Comparison of ENCODE assay signal across 22 cellular contexts in genomic region chr6:17035994-17036393, GRCh38.
"Had no signal": no experiment of that assay in that cellular context is flagged by ENCODE, and none has a peak within 500 bp of the region (broad histone marks: within the 10 kb centered on the region; RNA-seq: fewer than 3 reads in every experiment).

No MANE protein-coding gene starts in this region.

- H3K4me3 ChIP-seq: ascending aorta had no signal

- DNase-seq: activated CD4-positive, alpha-beta T cell treated with anti-CD3 and anti-CD28 coated beads for 1 hour; activated CD4-positive, alpha-beta T cell treated with anti-CD3 and anti-CD28 coated beads, Interleukin-2, amount 10 ng/mL, durations not matched to agents 24 days and 14 days; activated CD4-positive, alpha-beta T cell treated with anti-CD3 and anti-CD28 coated beads, Interleukin-2, amount 50 U/mL, for 48 hours; activated CD8-positive, alpha-beta memory T cell treated with anti-CD3 and anti-CD28 coated beads, Interleukin-2, amount 10 ng/mL, durations not matched to agents 7 days and 5 days; activated effector memory CD4-positive, alpha-beta T cell treated with anti-CD3 and anti-CD28 coated beads, Interleukin-2, amount 50 U/mL, for 16 hours; activated naive CD4-positive, alpha-beta T cell treated with Interleukin-2 at 50 U/mL for 16 hours; activated naive CD8-positive, alpha-beta T cell treated with anti-CD3 and anti-CD28 coated beads, Interleukin-2, amount 50 U/mL, for 24 hours; activated T-cell treated with anti-CD3 and anti-CD28 coated beads, Interleukin-2, amount 50 U/mL, for 4 hours; amniotic stem cell; KG1; NCI-H1048; NCI-H146; NCI-H187 treated with DMSO at 0.1 percent for 48 hours; NCI-H2081 treated with DMSO at 0.1 percent for 48 hours; NCI-H2171; NCI-H2227 treated with DMSO at 0.1 percent for 48 hours; NCI-H446 treated with DMSO at 0.1 percent for 48 hours; NCI-H524 treated with DMSO at 0.1 percent for 48 hours; PC-3 had no signal

- H3K9me3 ChIP-seq: ascending aorta had no signal

- ATAC-seq: activated CD8-positive, alpha-beta memory T cell treated with anti-CD3 and anti-CD28 coated beads, Interleukin-2, amount 10 ng/mL, durations not matched to agents 7 days and 5 days; activated naive CD4-positive, alpha-beta T cell treated with anti-CD3 and anti-CD28 coated beads, Interleukin-2, amount 50 U/mL, for 72 hours; activated naive CD8-positive, alpha-beta T cell treated with anti-CD3 and anti-CD28 coated beads, Interleukin-2, amount 50 U/mL, for 24 hours; activated T-cell treated with anti-CD3 and anti-CD28 coated beads, Interleukin-2, amount 50 U/mL, for 4 hours; PC-3; WTC11 had no signal

- H3K27ac ChIP-seq: ascending aorta had no signal

- H3K36me3 ChIP-seq: ascending aorta had no signal

- H3K27me3 ChIP-seq: ascending aorta had no signal
